In the genomic region with DNA sequence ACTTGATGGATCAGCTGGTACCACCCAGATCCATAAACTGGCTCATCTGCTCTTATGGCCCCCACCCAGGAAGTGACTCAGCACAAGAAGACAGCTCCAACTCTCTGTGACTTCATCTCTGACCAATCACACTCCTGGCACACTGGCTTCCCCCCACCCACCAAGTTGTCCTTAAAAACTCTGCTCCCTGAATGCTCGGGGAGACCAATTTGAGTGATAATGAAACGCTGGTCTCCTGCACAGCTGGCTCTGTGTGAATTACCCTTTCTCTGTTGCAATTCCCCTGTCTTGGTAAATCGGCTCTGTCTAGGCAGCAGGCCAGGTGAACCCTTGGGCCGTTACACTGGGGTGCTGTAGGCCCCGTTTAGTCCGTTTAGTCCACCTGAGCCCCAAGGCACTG, we compare ENCODE assay signal across 20 cellular contexts.
"Had no signal": no experiment of that assay in that cellular context is flagged by ENCODE, and none has a peak within 500 bp of the region (broad histone marks: within the 10 kb centered on the region; RNA-seq: fewer than 3 reads in every experiment).

No MANE protein-coding gene starts in this region.

- DNase-seq: effector CD8-positive, alpha-beta T cell; esophagus squamous epithelium; hypothalamus; left ventricle myocardium superior; lower lobe of right lung; natural killer cell; occipital lobe; ovary; psoas muscle; right cardiac atrium; spleen; stimulated activated CD4-positive, alpha-beta T cell treated with anti-CD3 and anti-CD28 coated beads, Interleukin-4, amount 100 ng/mL, for 4 hours; stimulated activated naive CD8-positive, alpha-beta T cell treated with anti-CD3 and anti-CD28 coated beads, Interleukin-15, Interleukin-2, amounts not matched to agents 100 U/mL and 50 U/mL, for 24 hours; substantia nigra; testis; tibial artery; upper lobe of left lung had no signal

- ATAC-seq: left ventricle myocardium superior; lower lobe of right lung; natural killer cell; psoas muscle; right cardiac atrium; stimulated activated memory B cell treated with anti-CD40 and anti-IgM and Interleukin-4, amounts not matched to agents 10 μg/mL and 1 μg/mL and 100 μg/mL, for 72 hours; stimulated activated naive CD8-positive, alpha-beta T cell treated with anti-CD3 and anti-CD28 coated beads, Interleukin-15, Interleukin-2, amounts not matched to agents 100 U/mL and 50 U/mL, for 24 hours had no signal

- H3K9me3 ChIP-seq: lower lobe of right lung, ovary, psoas muscle, testis, tibial artery, upper lobe of left lung had no signal

- H3K36me3 ChIP-seq: esophagus squamous epithelium, lower lobe of right lung, ovary, spleen, tibial artery, upper lobe of left lung had no signal

- H3K9me3 Mint-ChIP-seq: natural killer cell had no signal

- H3K4me3 ChIP-seq: esophagus squamous epithelium, lower lobe of right lung, ovary, psoas muscle, skin epidermis, spleen, testis, tibial artery, upper lobe of left lung had no signal

- H3K27me3 ChIP-seq: ovary, testis, upper lobe of left lung had no signal

- H3K36me3 Mint-ChIP-seq: natural killer cell; stimulated activated memory B cell treated with anti-CD40 and anti-IgM and Interleukin-4, amounts not matched to agents 10 μg/mL and 1 μg/mL and 100 μg/mL, for 72 hours had no signal

- H3K4me3 Mint-ChIP-seq: dendritic cell treated with granulocyte-macrophage colony-stimulating factor and Interleukin-4, amounts not matched to agents 40 ng/mL and 50 ng/mL, for 4 days; natural killer cell; stimulated activated memory B cell treated with anti-CD40 and anti-IgM and Interleukin-4, amounts not matched to agents 10 μg/mL and 1 μg/mL and 100 μg/mL, for 72 hours had no signal

- H3K27ac ChIP-seq: esophagus squamous epithelium, lower lobe of right lung, ovary, psoas muscle, skin epidermis, spleen, testis, tibial artery, upper lobe of left lung had no signal

- H3K27ac Mint-ChIP-seq: dendritic cell treated with granulocyte-macrophage colony-stimulating factor and Interleukin-4, amounts not matched to agents 40 ng/mL and 50 ng/mL, for 4 days; natural killer cell; stimulated activated memory B cell treated with anti-CD40 and anti-IgM and Interleukin-4, amounts not matched to agents 10 μg/mL and 1 μg/mL and 100 μg/mL, for 72 hours had no signal

- H3K4me1 ChIP-seq: esophagus squamous epithelium, lower lobe of right lung, spleen, testis, tibial artery had no signal
